Comparison of ENCODE assay signal across 25 cellular contexts in the genomic region with DNA sequence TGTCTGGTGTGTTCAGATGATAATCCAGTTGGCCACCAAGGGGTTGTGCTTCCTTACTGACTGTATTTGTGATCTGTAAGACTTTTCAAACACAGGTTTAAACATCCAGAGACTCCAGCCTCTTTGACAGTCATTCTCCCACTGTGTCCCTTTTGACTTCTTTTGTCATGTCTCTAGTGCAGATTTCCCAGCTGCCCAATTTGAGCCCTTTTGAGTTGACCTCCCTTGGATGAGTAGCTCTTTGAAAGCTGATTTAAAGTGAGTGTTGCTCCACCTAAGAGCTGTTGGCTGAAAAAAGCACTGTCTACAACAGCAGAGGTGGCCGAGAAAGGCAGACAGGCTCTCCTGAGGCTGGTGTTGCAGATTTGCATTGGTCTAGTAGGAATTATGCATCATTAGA.
"Had no signal": no experiment of that assay in that cellular context is flagged by ENCODE, and none has a peak within 500 bp of the region (broad histone marks: within the 10 kb centered on the region; RNA-seq: fewer than 3 reads in every experiment).

No MANE protein-coding gene starts in this region.

- H3K9me3 ChIP-seq: pancreas, prostate gland, stomach, tibial artery had no signal

- DNase-seq: activated B cell treated with CpG ODN at 0.5 μM for 24 hours; activated CD4-positive, alpha-beta T cell treated with anti-CD3 and anti-CD28 coated beads, Interleukin-2, amount 50 U/mL, for 1 hour; activated CD8-positive, alpha-beta T cell treated with anti-CD3 and anti-CD28 coated beads for 36 hours; activated gamma-delta T cell treated with Interleukin-2 at 50 U/mL for 16 hours; activated naive CD4-positive, alpha-beta T cell treated with anti-CD3 and anti-CD28 coated beads, Interleukin-2, amount 50 U/mL, for 16 hours; activated T-cell treated with anti-CD3 and anti-CD28 coated beads, Interleukin-2, amount 50 U/mL, for 4 hours; amniotic stem cell; brain microvascular endothelial cell; central memory CD4-positive, alpha-beta T cell; endodermal cell; foreskin keratinocyte; left ventricle myocardium superior; nephron progenitor cell; nucleus accumbens; pancreas; stimulated activated CD4-positive, alpha-beta T cell treated with anti-CD3 and anti-CD28 coated beads, Interleukin-15, amount 100 ng/mL, for 24 hours; stimulated activated CD4-positive, alpha-beta T cell treated with anti-CD3 and anti-CD28 coated beads, Interleukin-2, amount 100 ng/mL, for 24 hours; stimulated activated naive B cell treated with anti-CD40 and anti-IgM and Interleukin-4, amounts not matched to agents 10 μg/mL and 1 μg/mL and 100 μg/mL, for 72 hours; stomach; T1000; tibial artery had no signal

- H3K9me3 Mint-ChIP-seq: activated B cell treated with CpG ODN at 0.5 μM for 24 hours; activated CD8-positive, alpha-beta T cell treated with anti-CD3 and anti-CD28 coated beads for 36 hours; activated T-cell treated with anti-CD3 and anti-CD28 coated beads, Interleukin-2, amount 50 U/mL, for 4 hours; activated T-helper 17 cell treated with anti-CD3 and anti-CD28 coated beads, Interleukin-2, amount 50 U/mL, for 72 hours; endodermal cell; nephron progenitor cell; stimulated activated naive B cell treated with anti-CD40 and anti-IgM and Interleukin-4, amounts not matched to agents 10 μg/mL and 1 μg/mL and 100 μg/mL, for 72 hours; T-helper 1 cell treated with Interleukin-12 subunit alpha and Interleukin-12 subunit beta and Interleukin-4 antibody, amounts not matched to agents 30 μg/mL and 1 μg/mL, for 36 hours had no signal

- H3K4me1 ChIP-seq: foreskin keratinocyte, prostate gland had no signal

- H3K36me3 Mint-ChIP-seq: stimulated activated naive B cell treated with anti-CD40 and anti-IgM and Interleukin-4, amounts not matched to agents 10 μg/mL and 1 μg/mL and 100 μg/mL, for 72 hours had no signal

- ATAC-seq: activated CD8-positive, alpha-beta T cell treated with anti-CD3 and anti-CD28 coated beads for 36 hours; activated T-cell treated with anti-CD3 and anti-CD28 coated beads, Interleukin-2, amount 50 U/mL, for 4 hours; activated T-helper 17 cell treated with anti-CD3 and anti-CD28 coated beads, Interleukin-2, amount 50 U/mL, for 72 hours; esophagus mucosa; foreskin keratinocyte; left ventricle myocardium superior; pancreas; stimulated activated naive B cell treated with anti-CD40 and anti-IgM and Interleukin-4, amounts not matched to agents 10 μg/mL and 1 μg/mL and 100 μg/mL, for 72 hours had no signal

- H3K4me3 Mint-ChIP-seq: activated B cell treated with CpG ODN at 0.5 μM for 24 hours; activated CD8-positive, alpha-beta T cell treated with anti-CD3 and anti-CD28 coated beads for 36 hours; activated T-cell treated with anti-CD3 and anti-CD28 coated beads, Interleukin-2, amount 50 U/mL, for 4 hours; activated T-helper 17 cell treated with anti-CD3 and anti-CD28 coated beads, Interleukin-2, amount 50 U/mL, for 72 hours; endodermal cell; nephron progenitor cell; stimulated activated naive B cell treated with anti-CD40 and anti-IgM and Interleukin-4, amounts not matched to agents 10 μg/mL and 1 μg/mL and 100 μg/mL, for 72 hours; T-helper 1 cell treated with Interleukin-12 subunit alpha and Interleukin-12 subunit beta and Interleukin-4 antibody, amounts not matched to agents 30 μg/mL and 1 μg/mL, for 36 hours had no signal

- H3K36me3 ChIP-seq: brain microvascular endothelial cell, pancreas, prostate gland, stomach, tibial artery had no signal

- H3K4me1 Mint-ChIP-seq: activated B cell treated with CpG ODN at 0.5 μM for 24 hours; stimulated activated naive B cell treated with anti-CD40 and anti-IgM and Interleukin-4, amounts not matched to agents 10 μg/mL and 1 μg/mL and 100 μg/mL, for 72 hours had no signal

- H3K27ac Mint-ChIP-seq: activated B cell treated with CpG ODN at 0.5 μM for 24 hours; activated CD8-positive, alpha-beta T cell treated with anti-CD3 and anti-CD28 coated beads for 36 hours; activated T-helper 17 cell treated with anti-CD3 and anti-CD28 coated beads, Interleukin-2, amount 50 U/mL, for 72 hours; endodermal cell; nephron progenitor cell; stimulated activated naive B cell treated with anti-CD40 and anti-IgM and Interleukin-4, amounts not matched to agents 10 μg/mL and 1 μg/mL and 100 μg/mL, for 72 hours; T-helper 1 cell treated with Interleukin-12 subunit alpha and Interleukin-12 subunit beta and Interleukin-4 antibody, amounts not matched to agents 30 μg/mL and 1 μg/mL, for 36 hours had no signal

- H3K27me3 Mint-ChIP-seq: activated B cell treated with CpG ODN at 0.5 μM for 24 hours; activated CD8-positive, alpha-beta T cell treated with anti-CD3 and anti-CD28 coated beads for 36 hours; activated T-helper 17 cell treated with anti-CD3 and anti-CD28 coated beads, Interleukin-2, amount 50 U/mL, for 72 hours; stimulated activated naive B cell treated with anti-CD40 and anti-IgM and Interleukin-4, amounts not matched to agents 10 μg/mL and 1 μg/mL and 100 μg/mL, for 72 hours had no signal

- H3K4me3 ChIP-seq: pancreas, prostate gland, stomach, tibial artery had no signal

- H3K27me3 ChIP-seq: brain microvascular endothelial cell, foreskin keratinocyte, pancreas, stomach, tibial artery had no signal

- H3K27ac ChIP-seq: brain microvascular endothelial cell, foreskin keratinocyte, pancreas, prostate gland, stomach had no signal
